ENCODE assay signal across 9 cellular contexts in genomic region chr14:70909788-70910614, GRCh38. TPM values are rescaled to one million over a fixed set of nuclear protein-coding genes. Genes with fewer than 3 reads are reported as not detected.
A peak's percentile ranks its signal among the peaks of the same experiment; 100 is the strongest.
DNase-seq lines count a peak whose midpoint lies in the region; ATAC-seq, FAIRE-seq and TF ChIP-seq lines count a peak whose summit lies in the region.
"Had no signal": no experiment of that assay in that cellular context is flagged by ENCODE, and none has a peak within 500 bp of the region (broad histone marks: within the 10 kb centered on the region; RNA-seq: fewer than 3 reads in every experiment).

No MANE protein-coding gene starts in this region.

- DNase-seq in CD8-positive, alpha-beta memory T cell = peak in 1 of 5 donors; percentile 23
- DNase-seq in GM12878 (ENCODE audit: low read depth, low spot score) (no peak), NCI-H1694 (lab: John Stamatoyannopoulos, UW) (no peak), NCI-H82 treated with DMSO at 0.1 percent for 48 hours (lab: John Stamatoyannopoulos, UW; ENCODE audit: unreplicated experiment) (no peak)
- peak in 3 of 9 donors; percentile 25 to 56 (median 39) for DNase-seq in naive thymus-derived CD4-positive, alpha-beta T cell
- no peak for DNase-seq in stimulated activated CD4-positive, alpha-beta T cell treated with anti-CD3 and anti-CD28 coated beads, Interleukin-2, amount 100 ng/mL, for 24 hours
- DNase-seq: erythroblast had no signal

- peak overlapping the region; percentile 92 for H3K4me3 ChIP-seq in CD8-positive, alpha-beta memory T cell (ENCODE audit: low read length)
- H3K4me3 ChIP-seq in GM12878 = peak overlapping the region; percentile 91
- peak overlapping the region; percentile 93 for H3K4me3 ChIP-seq in naive thymus-derived CD4-positive, alpha-beta T cell (ENCODE audit: low read length)

- peak overlapping the region; percentile 70 for H3K4me2 ChIP-seq in GM12878 (ENCODE audit: control insufficient read depth, insufficient read depth)

- no TSS peak for BruUV-seq in GM12878 (replicated peaks; lab: Mats Ljungman, UMichigan)

- no peaks in the 10 kb centered on the region for H3K9me3 Mint-ChIP-seq in CD8-positive, alpha-beta memory T cell
- H3K9me3 Mint-ChIP-seq in IgD-negative memory B cell = no peaks in the 10 kb centered on the region
- H3K9me3 Mint-ChIP-seq in naive thymus-derived CD4-positive, alpha-beta T cell = no peaks in the 10 kb centered on the region

- intact Hi-C loops in GM12878 (cut with micrococcal nuclease; ENCODE audit: unreplicated experiment) = loop anchor here (5.0 kb wide), 2 partner anchors 38 to 47 kb away; no protein-coding TSS in a partner anchor
- intact Hi-C loops in naive thymus-derived CD4-positive, alpha-beta T cell (cut with micrococcal nuclease) = loop anchor here (1.0 to 10.0 kb wide), 4 partner anchors 7 to 415 kb away; partner anchors contain the start of gene SIPA1L1 (in 2 of the 2)

- peaks cover 3% of the 10 kb centered on the region; the same call in 1 of the 2 replicates for H4K20me1 ChIP-seq in GM12878 (ENCODE audit: control insufficient read depth, insufficient read depth)

- SMC1A ChIA-PET in GM12878 (lab: Charles Lee; ENCODE audit: uncharacterized antibody, unreplicated experiment) = interaction anchor here (0.9 to 2.3 kb wide), 13 partner anchors 9 to 87 kb away, joined by 3 to 9 read pairs (median 4); no protein-coding TSS in a partner anchor

- CTCF ChIA-PET in CD8-positive, alpha-beta memory T cell (lab: Charles Lee) = interaction anchor here (0.8 to 1.6 kb wide), 3 partner anchors 23 to 92 kb away, joined by 3 to 5 read pairs (median 3); no protein-coding TSS in a partner anchor
- CTCF ChIA-PET in GM12878 (lab: Yijun Ruan, JAX) = interaction anchor here (1.1 to 2.7 kb wide), 10 partner anchors 23 to 93 kb away, joined by 3 to 11 read pairs (median 4); no protein-coding TSS in a partner anchor
- CTCF ChIA-PET in naive thymus-derived CD4-positive, alpha-beta T cell (lab: Charles Lee) = interaction anchor here (1.1 to 1.9 kb wide), 3 partner anchors 15 to 46 kb away, joined by 3 to 8 read pairs (median 4); no protein-coding TSS in a partner anchor

- POLR2A ChIA-PET in CD8-positive, alpha-beta memory T cell (lab: Charles Lee) = no interaction called here
- POLR2A ChIA-PET in GM12878 (lab: Charles Lee) = interaction anchor here (1.0 to 1.3 kb wide), 2 partner anchors 45 to 256 kb away, joined by 3 read pairs; no protein-coding TSS in a partner anchor
- POLR2A ChIA-PET in naive thymus-derived CD4-positive, alpha-beta T cell (lab: Charles Lee) = interaction anchor here (0.6 to 4.2 kb wide), 9 partner anchors 9 to 267 kb away, joined by 3 to 19 read pairs (median 4); no protein-coding TSS in a partner anchor

- no peak for TF ChIP-seq RAD21 in GM12878 (IDR thresholded peaks at IDR 0.05; ENCODE audit: insufficient read depth, low read depth, low read length)

- RAD21 ChIA-PET in GM12878 (lab: Charles Lee; ENCODE audit: unreplicated experiment) = interaction anchor here (0.7 to 2.7 kb wide), 7 partner anchors 11 to 244 kb away, joined by 3 to 16 read pairs (median 3); no protein-coding TSS in a partner anchor

- no peaks in the 10 kb centered on the region for H3K27me3 Mint-ChIP-seq in CD8-positive, alpha-beta memory T cell
- H3K27me3 Mint-ChIP-seq in IgD-negative memory B cell = no peaks in the 10 kb centered on the region
- no peaks in the 10 kb centered on the region for H3K27me3 Mint-ChIP-seq in naive thymus-derived CD4-positive, alpha-beta T cell

- peaks cover 0 to 7% (median 3%) of the 10 kb centered on the region in 3 donors for H3K36me3 Mint-ChIP-seq in CD8-positive, alpha-beta memory T cell
- peaks cover 2% of the 10 kb centered on the region for H3K36me3 Mint-ChIP-seq in IgD-negative memory B cell
- H3K36me3 Mint-ChIP-seq in naive thymus-derived CD4-positive, alpha-beta T cell = peaks cover 0 to 23% (median 0%) of the 10 kb centered on the region in 5 donors

- in situ Hi-C loops in GM12878 (cut with MboI) = no loop called here

- TF ChIP-seq EP300 in GM12878 (IDR thresholded peaks at IDR 0.05; ENCODE audit: borderline replicate concordance in 1 of 2, control insufficient read depth in 1 of 2, low read depth in 2 of 2, low read length in 2 of 2) = no peak

- FAIRE-seq in GM12878 (lab: Jason Lieb, UNC) = peak; percentile 31

- no peaks in the 10 kb centered on the region for H3K27me3 ChIP-seq in CD8-positive, alpha-beta memory T cell (ENCODE audit: insufficient read depth, low read length, poor library complexity, severe bottlenecking)
- H3K27me3 ChIP-seq in GM12878 (replicated peaks in 1 of 2; ENCODE audit: control insufficient read depth in 2 of 2, insufficient read depth in 2 of 2, low read length in 1 of 2) = no peaks in the 10 kb centered on the region
- H3K27me3 ChIP-seq in naive thymus-derived CD4-positive, alpha-beta T cell (ENCODE audit: control insufficient read depth in 2 of 2, insufficient read depth in 2 of 2, low read length in 2 of 2) = no peaks in the 10 kb centered on the region

- peak overlapping the region; percentile 96 to 99 (median 97) for H3K4me3 Mint-ChIP-seq in CD8-positive, alpha-beta memory T cell
- peak overlapping the region; percentile 54 to 94 (median 92) for H3K4me3 Mint-ChIP-seq in IgD-negative memory B cell
- H3K4me3 Mint-ChIP-seq in naive thymus-derived CD4-positive, alpha-beta T cell = peak overlapping the region; percentile 84 to 99 (median 92)

- H3K4me1 ChIP-seq in CD8-positive, alpha-beta memory T cell (ENCODE audit: insufficient read depth, low read length) = peaks cover 48% of the 10 kb centered on the region
- 0 out of 2 replicates have a peak, but pooled peaks cover 5% of the 10 kb centered on the region for H3K4me1 ChIP-seq in GM12878 (ENCODE audit: control insufficient read depth, insufficient read depth, low read length)
- peaks cover 14 to 43% of the 10 kb centered on the region in 2 donors for H3K4me1 ChIP-seq in naive thymus-derived CD4-positive, alpha-beta T cell (ENCODE audit: control insufficient read depth in 2 of 2, insufficient read depth in 2 of 2, low read length in 2 of 2)

- H3K27ac ChIP-seq in CD8-positive, alpha-beta memory T cell (ENCODE audit: low read depth, low read length) = no peak overlapping the region
- H3K27ac ChIP-seq in GM12878 (ENCODE audit: control insufficient read depth, insufficient read depth) = peak overlapping the region; percentile 87
- peak overlapping the region; percentile 87 for H3K27ac ChIP-seq in naive thymus-derived CD4-positive, alpha-beta T cell (ENCODE audit: low read depth, low read length)

- TF ChIP-seq CTCF in GM12878 (IDR thresholded peaks at IDR 0.05 in 2 of 3, conservative IDR thresholded peaks at IDR 0.05 in 1 of 3; ENCODE audit: control insufficient read depth in 2 of 3, extremely low read depth in 1 of 3, insufficient read depth in 1 of 3, low read depth in 3 of 3, low read length in 3 of 3) = no peak

- no peak overlapping the region for H2AFZ ChIP-seq in GM12878 (ENCODE audit: control insufficient read depth, low read depth, low read length)

- no peaks in the 10 kb centered on the region for H3K36me3 ChIP-seq in CD8-positive, alpha-beta memory T cell (ENCODE audit: insufficient read depth, low read length)
- H3K36me3 ChIP-seq in GM12878 (ENCODE audit: control insufficient read depth in 2 of 2, insufficient read depth in 2 of 2, low read length in 1 of 2) = no peaks in the 10 kb centered on the region
- H3K36me3 ChIP-seq in naive thymus-derived CD4-positive, alpha-beta T cell (ENCODE audit: control insufficient read depth in 2 of 3, insufficient read depth in 3 of 3, low read length in 3 of 3) = peaks cover 0 to 5% (median 0%) of the 10 kb centered on the region in 3 experiments

- ATAC-seq in GM12878 (no peak), GM21825 (IDR thresholded peaks at IDR 0.05; ENCODE audit: unreplicated experiment) (no peak)
- ATAC-seq in naive thymus-derived CD4-positive, alpha-beta T cell = no peak

- 45% methylated on average over 8 of the region's 10 CpGs for WGBS in GM12878 (ENCODE audit: insufficient coverage, insufficient replicate concordance, low lambda C conversion rate, missing lambda C conversion rate)

- H3K27ac Mint-ChIP-seq in CD8-positive, alpha-beta memory T cell = peak overlapping the region in 7 of 8 donors; percentile 86 to 97 (median 94)
- peak overlapping the region; percentile 60 to 89 (median 65) for H3K27ac Mint-ChIP-seq in IgD-negative memory B cell
- peak overlapping the region; percentile 48 to 97 (median 93) for H3K27ac Mint-ChIP-seq in naive thymus-derived CD4-positive, alpha-beta T cell

- peaks cover 74% of the 10 kb centered on the region for H3K79me2 ChIP-seq in GM12878 (ENCODE audit: control insufficient read depth, insufficient read depth, low read length)

- H3K9me3 ChIP-seq in CD8-positive, alpha-beta memory T cell (ENCODE audit: low read length) = no peaks in the 10 kb centered on the region
- peaks cover 1% of the 10 kb centered on the region; the same call in 1 of the 3 replicates for H3K9me3 ChIP-seq in GM12878 (replicated peaks; ENCODE audit: control insufficient read depth, insufficient read depth, low read length)
- H3K9me3 ChIP-seq in naive thymus-derived CD4-positive, alpha-beta T cell (ENCODE audit: control insufficient read depth in 2 of 3, low read length in 3 of 3) = no peaks in the 10 kb centered on the region

- H3K9ac ChIP-seq in GM12878 (ENCODE audit: control insufficient read depth, insufficient read depth, low read length) = peak overlapping the region; percentile 86

- H3K4me1 Mint-ChIP-seq in CD8-positive, alpha-beta memory T cell = peaks cover 62 to 82% (median 79%) of the 10 kb centered on the region in 3 donors
- H3K4me1 Mint-ChIP-seq in IgD-negative memory B cell = peaks cover 30 to 41% (median 39%) of the 10 kb centered on the region in 3 donors
- H3K4me1 Mint-ChIP-seq in naive thymus-derived CD4-positive, alpha-beta T cell = peaks cover 50 to 81% (median 72%) of the 10 kb centered on the region in 7 donors

- no peak for TF ChIP-seq POLR2A in GM12878 (IDR thresholded peaks at IDR 0.05; ENCODE audit: low read depth, low read length)

RNA-seq across cellular contexts. Expression of gene PCNX1, which starts 2.7 kb away (rescaled TPM):
- total RNA-seq in CD8-positive, alpha-beta memory T cell = 10 to 100 TPM; 37.4 to 46.2 TPM
- 13.4 TPM for polyA plus RNA-seq in CD8-positive, alpha-beta memory T cell
- polyA plus RNA-seq in IgD-negative memory B cell (5.6 TPM), GM12878 (2011; rRNA removed) (53.9 and 54.8 TPM in 2 replicates), GM12878 (2014; fragmentation: Illumina TruSeq; extraction: Trizol) (23.5 and 33.8 TPM in 2 replicates), GM12878 (2014; fragmentation: Nextera tagmentation; extraction: Ambion mirVana) (1 to 10 TPM; 4.6 to 5.1 TPM), GM12878 (2014; rRNA removed) (16.3 and 17.5 TPM in 2 replicates), GM12878 (2016; fragmentation: Nextera tagmentation; extraction: Ambion mirVana) (1 to 10 TPM; 5.2 to 9.3 TPM)
- total RNA-seq in GM12878 (2013; cell fraction: nucleolus; rRNA removed) = 260 and 270 TPM in 2 replicates
- total RNA-seq in GM12878 (2014; rRNA removed) (40.4 and 46.5 TPM in 2 replicates), GM12878 (2014; rRNA removed; fragmentation: Illumina TruSeq; extraction: Trizol) (44.3 and 47.1 TPM in 2 replicates), GM12878 (2021) (34.3 and 40.3 TPM in 2 replicates)
- 6.6 TPM for polyA plus RNA-seq in GM12878 (2011; ENCODE audit: low read depth)
- 35.8 and 41.0 TPM in 2 replicates for polyA plus RNA-seq in GM12878 (2011; cell fraction: cytosol; rRNA removed)
- 70.6 and 74.4 TPM in 2 replicates for polyA plus RNA-seq in GM12878 (2011; cell fraction: nucleus; rRNA removed)
- polyA plus RNA-seq in GM12878 (2012) = 9.6 and 11.2 TPM in 2 replicates
- 136 and 171 TPM in 2 replicates for polyA minus RNA-seq in GM12878 (2011; rRNA and poly(A)+ RNA removed)
- polyA minus RNA-seq in GM12878 (2011; cell fraction: cytosol; rRNA and poly(A)+ RNA removed) = 46.5 and 51.5 TPM in 2 replicates
- 103 and 146 TPM in 2 replicates for polyA minus RNA-seq in GM12878 (2011; cell fraction: nucleus; rRNA and poly(A)+ RNA removed)
- 100 to 1,000 TPM in 4 of 5 experiments, 10 to 100 TPM in 1; 80.8 to 114 (median 112) TPM for total RNA-seq in naive thymus-derived CD4-positive, alpha-beta T cell
- 10 to 100 TPM; 11.2 to 12.2 TPM for polyA plus RNA-seq in naive thymus-derived CD4-positive, alpha-beta T cell
